23 cellular contexts compared by ENCODE assay signal in the genomic region with DNA sequence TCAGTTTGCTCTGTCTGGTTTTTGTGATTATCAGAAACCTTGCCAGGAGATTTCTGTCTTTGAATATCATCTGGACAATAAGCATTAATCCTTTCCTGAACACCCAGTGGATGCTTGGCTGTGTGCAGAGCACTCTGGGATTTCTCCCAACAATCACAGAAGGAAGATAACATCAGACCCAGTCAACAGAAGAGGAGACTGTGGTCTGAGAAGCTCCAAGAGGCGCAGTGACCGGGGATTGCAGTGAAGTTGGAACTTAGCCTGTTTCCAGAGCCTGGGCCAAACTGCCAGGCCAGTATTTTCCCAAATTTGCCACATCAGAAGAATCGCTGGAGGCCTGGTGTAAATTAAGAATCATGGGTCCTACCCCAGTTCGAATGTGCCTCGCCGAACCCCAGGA.
A peak's percentile ranks its signal among the peaks of the same experiment; 100 is the strongest.
DNase-seq lines count a peak whose midpoint lies in the region; ATAC-seq and TF ChIP-seq lines count a peak whose summit lies in the region.
"Had no signal": no experiment of that assay in that cellular context is flagged by ENCODE, and none has a peak within 500 bp of the region (broad histone marks: within the 10 kb centered on the region; RNA-seq: fewer than 3 reads in every experiment).

No MANE protein-coding gene starts in this region.

- H2BK5ac ChIP-seq in trophoblast cell (ENCODE audit: low read depth, low read length, poor library complexity), result no peak overlapping the region

- in situ Hi-C loops in GM13977 (cut with MboI; ENCODE audit: low pct_unique_long_range_greater_than_20kb, low sequenced_read_pairs, unreplicated experiment), result no loop called here

- H3K4me1 ChIP-seq in trophoblast cell (ENCODE audit: control insufficient read depth in 1 of 2, insufficient read depth in 2 of 2, low read length in 2 of 2), result no peaks in the 10 kb centered on the region
- H3K4me1 ChIP-seq: Caco-2 had no signal

- no peak for TF ChIP-seq CTCF in glutamatergic neuron (IDR thresholded peaks at IDR 0.05; ENCODE audit: partially characterized antibody, unreplicated experiment)
- TF ChIP-seq CTCF in GM13977 (IDR thresholded peaks at IDR 0.05; ENCODE audit: extremely low read depth, insufficient read depth, missing control alignments), result no peak

- no peak overlapping the region for H2AK5ac ChIP-seq in trophoblast cell (ENCODE audit: low read length)

- no peak for ATAC-seq in stimulated activated naive B cell treated with anti-CD40 and anti-IgM and Interleukin-4, amounts not matched to agents 10 μg/mL and 1 μg/mL and 100 μg/mL, for 72 hours (replicated peaks)

- H3K27ac ChIP-seq in trophoblast cell (ENCODE audit: low read depth, low read length), result no peak overlapping the region
- H3K27ac ChIP-seq: BLaER1 treated with 17β-estradiol and CSF1 and Interleukin-3, amounts not matched to agents 10 nM and 100 nM had no signal

- DNase-seq in EH (ENCODE audit: low read depth), result peak; percentile 71
- peak; percentile 28 for DNase-seq in GM03348 (ENCODE audit: low spot score)
- peak; percentile 52 for DNase-seq in astrocyte of the hippocampus (ENCODE audit: low read depth, low spot score)
- no peak for DNase-seq in glutamatergic neuron
- no peak for DNase-seq in trophoblast cell
- DNase-seq in stimulated activated naive B cell treated with anti-CD40 and anti-IgM and Interleukin-4, amounts not matched to agents 10 μg/mL and 1 μg/mL and 100 μg/mL, for 72 hours, result no peak
- DNase-seq in GM13977 (ENCODE audit: low spot score), result no peak
- DNase-seq in NCI-H2107 (lab: John Stamatoyannopoulos, UW), result no peak
- DNase-seq: ACHN; Caco-2; CD4-positive, alpha-beta memory T cell; DMS 273 treated with DMSO at 0.1 percent for 48 hours; DND-41; HCEC 1CT; KG1; NCI-H1105; NCI-H146; NCI-H2029; NCI-H345; NCI-H774; NK-92 treated with Interleukin-12 subunit alpha and Interleukin-12 subunit beta, amount 100 ng/mL, for 24 hours; SW 1271 had no signal

- H3K23ac ChIP-seq in trophoblast cell (ENCODE audit: low read length), result no peak overlapping the region

- no CpG with 5 or more reads among the region's 6 CpGs for WGBS in trophoblast cell (ENCODE audit: extremely low coverage, insufficient coverage, insufficient read length)

- H3K27me3 ChIP-seq in trophoblast cell (ENCODE audit: insufficient read depth, low read length), result no peaks in the 10 kb centered on the region
- H3K27me3 ChIP-seq: BLaER1 treated with 17β-estradiol and CSF1 and Interleukin-3, amounts not matched to agents 10 nM and 100 nM had no signal

- peak overlapping the region; percentile 0 for H3K27ac Mint-ChIP-seq in glutamatergic neuron (ENCODE audit: unreplicated experiment)
- no peak overlapping the region for H3K27ac Mint-ChIP-seq in stimulated activated naive B cell treated with anti-CD40 and anti-IgM and Interleukin-4, amounts not matched to agents 10 μg/mL and 1 μg/mL and 100 μg/mL, for 72 hours
- H3K27ac Mint-ChIP-seq: CD4-positive, alpha-beta memory T cell had no signal

- peaks cover 15% of the 10 kb centered on the region for H3K27me3 Mint-ChIP-seq in glutamatergic neuron (ENCODE audit: unreplicated experiment)
- peaks cover 11 to 35% of the 10 kb centered on the region in 2 donors for H3K27me3 Mint-ChIP-seq in stimulated activated naive B cell treated with anti-CD40 and anti-IgM and Interleukin-4, amounts not matched to agents 10 μg/mL and 1 μg/mL and 100 μg/mL, for 72 hours

- H3K4me2 ChIP-seq in trophoblast cell (ENCODE audit: low read length), result no peak overlapping the region
- H3K4me2 ChIP-seq: BLaER1 treated with 17β-estradiol and CSF1 and Interleukin-3, amounts not matched to agents 10 nM and 100 nM had no signal

- no peak overlapping the region for H4K12ac ChIP-seq in trophoblast cell (ENCODE audit: low read depth, low read length)

- H3K79me2 ChIP-seq in trophoblast cell (ENCODE audit: control insufficient read depth, insufficient read depth, low read length, poor library complexity), result no peaks in the 10 kb centered on the region

- H4K8ac ChIP-seq in trophoblast cell (ENCODE audit: low read depth, low read length), result no peak overlapping the region

- no peak overlapping the region for H2BK12ac ChIP-seq in trophoblast cell (ENCODE audit: low read length)

- peaks cover 17% of the 10 kb centered on the region for H3K9me3 Mint-ChIP-seq in glutamatergic neuron (ENCODE audit: unreplicated experiment)
- H3K9me3 Mint-ChIP-seq in stimulated activated naive B cell treated with anti-CD40 and anti-IgM and Interleukin-4, amounts not matched to agents 10 μg/mL and 1 μg/mL and 100 μg/mL, for 72 hours, result peaks cover 8% of the 10 kb centered on the region in 2 donors

- no peak overlapping the region for H3K18ac ChIP-seq in trophoblast cell (ENCODE audit: low read length)

- H3K9me3 ChIP-seq in trophoblast cell (ENCODE audit: insufficient read depth, low read depth, low read length), result peaks cover 2% of the 10 kb centered on the region

- no peaks in the 10 kb centered on the region for H3K36me3 ChIP-seq in trophoblast cell (ENCODE audit: control insufficient read depth in 1 of 2, insufficient read depth in 2 of 2, low read length in 2 of 2)
- H3K36me3 ChIP-seq: BLaER1 treated with 17β-estradiol and CSF1 and Interleukin-3, amounts not matched to agents 10 nM and 100 nM had no signal

- H3K36me3 Mint-ChIP-seq in glutamatergic neuron (ENCODE audit: unreplicated experiment), result peaks cover 7% of the 10 kb centered on the region
- H3K36me3 Mint-ChIP-seq in stimulated activated naive B cell treated with anti-CD40 and anti-IgM and Interleukin-4, amounts not matched to agents 10 μg/mL and 1 μg/mL and 100 μg/mL, for 72 hours, result no peaks in the 10 kb centered on the region
- H3K36me3 Mint-ChIP-seq: CD4-positive, alpha-beta memory T cell had no signal

- H2AFZ ChIP-seq in trophoblast cell (ENCODE audit: insufficient read depth, low read length, poor library complexity), result no peak overlapping the region

- H2BK120ac ChIP-seq in trophoblast cell (ENCODE audit: insufficient read depth, low read length, poor library complexity), result no peak overlapping the region

- H3K4me3 Mint-ChIP-seq in glutamatergic neuron (ENCODE audit: unreplicated experiment), result no peak overlapping the region
- no peak overlapping the region for H3K4me3 Mint-ChIP-seq in stimulated activated naive B cell treated with anti-CD40 and anti-IgM and Interleukin-4, amounts not matched to agents 10 μg/mL and 1 μg/mL and 100 μg/mL, for 72 hours
- H3K4me3 Mint-ChIP-seq: CD4-positive, alpha-beta memory T cell had no signal

- no peak overlapping the region for H3K4me3 ChIP-seq in trophoblast cell (ENCODE audit: low read depth, low read length)
- H3K4me3 ChIP-seq: BLaER1 treated with 17β-estradiol and CSF1 and Interleukin-3, amounts not matched to agents 10 nM and 100 nM had no signal

- H3K4ac ChIP-seq in trophoblast cell (ENCODE audit: low read depth, low read length), result no peak overlapping the region

- H3K9ac ChIP-seq in trophoblast cell (ENCODE audit: low read length), result no peak overlapping the region
- H3K9ac ChIP-seq: BLaER1 treated with 17β-estradiol and CSF1 and Interleukin-3, amounts not matched to agents 10 nM and 100 nM had no signal

- no peak overlapping the region for H3K14ac ChIP-seq in trophoblast cell (ENCODE audit: low read length)

- peaks cover 23% of the 10 kb centered on the region for H3K4me1 Mint-ChIP-seq in glutamatergic neuron (ENCODE audit: low read depth, unreplicated experiment)
- no peaks in the 10 kb centered on the region for H3K4me1 Mint-ChIP-seq in stimulated activated naive B cell treated with anti-CD40 and anti-IgM and Interleukin-4, amounts not matched to agents 10 μg/mL and 1 μg/mL and 100 μg/mL, for 72 hours
- H3K4me1 Mint-ChIP-seq: CD4-positive, alpha-beta memory T cell had no signal

- no peak overlapping the region for H4K91ac ChIP-seq in trophoblast cell (ENCODE audit: low read depth, low read length)

- no peaks in the 10 kb centered on the region for H3K79me1 ChIP-seq in trophoblast cell (ENCODE audit: low read length)

Comparison
In these comparisons a context has a peak if more than half of its experiments do, and no peak if none do; other contexts are left out.
1. DNase-seq: peak in EH (single experiment), GM03348 (single experiment) and astrocyte of the hippocampus (single experiment); none in glutamatergic neuron (single experiment), trophoblast cell (0 of 2), stimulated activated naive B cell treated with anti-CD40 and anti-IgM and Interleukin-4, amounts not matched to agents 10 μg/mL and 1 μg/mL and 100 μg/mL, for 72 hours (single experiment), GM13977 (single experiment) and NCI-H2107 (single experiment).